20 cellular contexts compared by ENCODE assay signal in the genomic region with DNA sequence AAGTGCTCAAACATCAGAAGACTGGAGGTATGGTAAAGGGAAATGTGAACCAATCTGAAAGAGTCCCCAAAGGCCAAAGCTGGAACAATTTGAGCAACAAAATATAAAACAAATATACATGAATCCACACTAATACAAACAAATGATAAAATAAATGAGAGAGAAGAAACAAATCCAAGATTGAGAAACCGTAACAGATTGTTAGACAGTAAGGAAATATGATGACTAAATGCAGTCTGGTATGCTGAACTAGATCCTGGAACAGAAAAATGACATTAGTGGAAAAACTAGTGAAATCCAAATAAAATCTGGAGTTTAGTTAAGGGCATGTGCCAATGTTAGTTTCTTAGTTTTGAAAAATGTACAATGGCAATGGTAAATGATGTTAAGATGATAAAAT.
"Had no signal": no experiment of that assay in that cellular context is flagged by ENCODE, and none has a peak within 500 bp of the region (broad histone marks: within the 10 kb centered on the region; RNA-seq: fewer than 3 reads in every experiment).

No MANE protein-coding gene starts in this region.

- H3K4me3 ChIP-seq: esophagus muscularis mucosa, gastrocnemius medialis, thyroid gland, upper lobe of right lung had no signal

- H3K36me3 ChIP-seq: brain microvascular endothelial cell, gastrocnemius medialis, thyroid gland, upper lobe of right lung had no signal

- DNase-seq: activated CD4-positive, alpha-beta memory T cell treated with anti-CD3 and anti-CD28 coated beads for 36 hours; activated CD4-positive, alpha-beta T cell treated with anti-CD3 and anti-CD28 coated beads for 48 hours; activated CD4-positive, CD25-positive, alpha-beta regulatory T cell; activated naive CD4-positive, alpha-beta T cell treated with anti-CD3 and anti-CD28 coated beads for 36 hours; activated T-cell treated with anti-CD3 and anti-CD28 coated beads, Interleukin-2, amount 50 U/mL, for 48 hours; anterior cingulate cortex; brain microvascular endothelial cell; caudate nucleus; gastrocnemius medialis; hippocampal formation; left ventricle myocardium superior; mammary epithelial cell; midbrain; natural killer cell; retina; stimulated activated CD4-positive, alpha-beta T cell treated with anti-CD3 and anti-CD28 coated beads, Interleukin-4, amount 100 ng/mL, for 24 hours; stimulated activated naive CD4-positive, alpha-beta T cell treated with Interleukin-2 at 50 U/mL for 16 hours; thyroid gland; upper lobe of right lung had no signal

- H3K4me1 ChIP-seq: thyroid gland, upper lobe of right lung had no signal

- H3K27me3 ChIP-seq: brain microvascular endothelial cell, esophagus muscularis mucosa, gastrocnemius medialis, thyroid gland, upper lobe of right lung had no signal

- H3K27ac ChIP-seq: brain microvascular endothelial cell, esophagus muscularis mucosa, gastrocnemius medialis, thyroid gland, upper lobe of right lung had no signal
